In the genomic region with DNA sequence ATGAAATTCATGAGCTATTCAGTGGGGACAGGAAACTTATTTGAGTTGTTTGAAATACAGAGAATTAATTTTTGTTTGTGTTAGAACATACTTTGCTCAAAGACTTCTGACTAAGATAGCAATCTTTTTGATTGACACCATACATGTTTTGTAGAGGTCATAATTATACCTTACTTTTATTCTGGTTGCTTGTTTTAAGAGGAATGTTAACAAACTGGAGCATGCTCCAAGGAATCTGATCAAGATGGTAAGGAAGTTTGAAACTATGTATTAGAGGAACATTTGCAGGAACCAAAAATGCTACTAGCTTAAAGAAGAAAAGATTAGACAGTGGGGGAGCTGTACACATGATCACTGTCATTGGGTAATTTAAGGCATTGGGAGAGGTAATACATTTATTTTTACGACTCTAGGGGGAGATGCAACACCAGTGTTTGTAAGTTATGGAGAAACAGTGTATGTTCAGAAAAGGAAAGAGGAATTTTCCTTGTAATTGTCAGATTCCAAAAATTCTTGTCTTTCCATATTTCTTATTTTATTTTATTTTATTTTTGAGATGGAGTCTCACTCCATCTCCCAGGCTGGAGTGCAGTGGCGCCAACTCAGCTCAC, we compare ENCODE assay signal across 8 cellular contexts. TPM values are rescaled to one million over a fixed set of nuclear protein-coding genes. Genes with fewer than 3 reads are reported as not detected.
DNase-seq lines count a peak whose midpoint lies in the region; ATAC-seq and TF ChIP-seq lines count a peak whose summit lies in the region.

No MANE protein-coding gene starts in this region.

- H3K4me1 ChIP-seq in spleen (peaks cover 33 to 100% (median 70%) of the 10 kb centered on the region in 6 donors), mammary epithelial cell (ENCODE audit: insufficient read depth, low read length) (peaks cover 12% of the 10 kb centered on the region)

- no peak for ATAC-seq in stimulated activated naive CD8-positive, alpha-beta T cell treated with anti-CD3 and anti-CD28 coated beads, Interleukin-15, Interleukin-2, amounts not matched to agents 100 U/mL and 50 U/mL, for 24 hours
- ATAC-seq in HG03159 (IDR thresholded peaks at IDR 0.05; ENCODE audit: unreplicated experiment) = peak; percentile 28

- dilution Hi-C loops in mammary epithelial cell (cut with HindIII; ENCODE audit: low sequenced_read_pairs) = no loop called here

- peak overlapping the region; percentile 19 for H3K27ac Mint-ChIP-seq in stimulated activated naive CD8-positive, alpha-beta T cell treated with anti-CD3 and anti-CD28 coated beads, Interleukin-15, Interleukin-2, amounts not matched to agents 100 ng/mL and 50 ng/mL, for 24 hours

- no peak for DNase-seq in stimulated activated naive CD8-positive, alpha-beta T cell treated with anti-CD3 and anti-CD28 coated beads, Interleukin-15, Interleukin-2, amounts not matched to agents 100 U/mL and 50 U/mL, for 24 hours
- DNase-seq in kidney epithelial cell (ENCODE audit: low read depth) = no peak
- no peak for DNase-seq in stimulated activated CD4-positive, alpha-beta T cell treated with anti-CD3 and anti-CD28 coated beads, Interleukin-12 subunit alpha, Interleukin-12 subunit beta, amount 100 ng/mL, for 4 hours
- no peak for DNase-seq in spleen
- DNase-seq in mammary epithelial cell = no peak

- H3K9me3 Mint-ChIP-seq in stimulated activated naive CD8-positive, alpha-beta T cell treated with anti-CD3 and anti-CD28 coated beads, Interleukin-15, Interleukin-2, amounts not matched to agents 100 ng/mL and 50 ng/mL, for 24 hours = no peaks in the 10 kb centered on the region

- intact Hi-C loops in spleen (cut with DNase I; ENCODE audit: low total_unique reads) (loop anchor here (10.0 kb wide), 1 partner anchor 285 kb away; no protein-coding TSS in a partner anchor), mammary epithelial cell (cut with micrococcal nuclease) (loop anchor here (1.0 kb wide), 1 partner anchor 286 kb away; no protein-coding TSS in a partner anchor)

- H3K4me1 Mint-ChIP-seq in stimulated activated naive CD8-positive, alpha-beta T cell treated with anti-CD3 and anti-CD28 coated beads, Interleukin-15, Interleukin-2, amounts not matched to agents 100 ng/mL and 50 ng/mL, for 24 hours (ENCODE audit: low read depth) = peaks cover 96% of the 10 kb centered on the region

- CTCF ChIA-PET in mammary epithelial cell (lab: Charles Lee; ENCODE audit: low non-redundant PET) = interaction anchor here (0.7 kb wide), 1 partner anchor 287 kb away, joined by 4 read pairs; no protein-coding TSS in a partner anchor

- H3K27me3 ChIP-seq in kidney epithelial cell (ENCODE audit: control insufficient read depth, insufficient read depth, low read length) (no peaks in the 10 kb centered on the region), spleen (replicated peaks in 1 of 7) (no peaks in the 10 kb centered on the region), mammary epithelial cell (ENCODE audit: insufficient read depth, low read length) (no peaks in the 10 kb centered on the region)

- H3K4me3 ChIP-seq in kidney epithelial cell (ENCODE audit: low read depth, low read length) (no peak overlapping the region), spleen (no peak overlapping the region), mammary epithelial cell (replicated peaks in 1 of 3; ENCODE audit: insufficient read depth in 1 of 3, low read depth in 2 of 3, low read length in 3 of 3) (no peak overlapping the region)

- H3K4me2 ChIP-seq in mammary epithelial cell (ENCODE audit: insufficient read depth, low read depth, low read length) = no peak overlapping the region

- in situ Hi-C loops in mammary epithelial cell (cut with MboI; ENCODE audit: low sequenced_read_pairs in 2 of 2) = no loop called here

- peaks cover 99% of the 10 kb centered on the region for H3K79me2 ChIP-seq in mammary epithelial cell (ENCODE audit: insufficient read depth, low read length)

- H3K27ac ChIP-seq in VCaP = peak overlapping the region; percentile 6; the same call in 1 of the 2 replicates
- no peak overlapping the region for H3K27ac ChIP-seq in spleen
- no peak overlapping the region for H3K27ac ChIP-seq in mammary epithelial cell (ENCODE audit: insufficient read depth, low read depth, low read length)

- no peaks in the 10 kb centered on the region for H3K27me3 Mint-ChIP-seq in stimulated activated naive CD8-positive, alpha-beta T cell treated with anti-CD3 and anti-CD28 coated beads, Interleukin-15, Interleukin-2, amounts not matched to agents 100 ng/mL and 50 ng/mL, for 24 hours

- H4K20me1 ChIP-seq in mammary epithelial cell (ENCODE audit: insufficient read depth, low read length) = peaks cover 10% of the 10 kb centered on the region

- peaks cover 0 to 1% (median 0%) of the 10 kb centered on the region in 8 donors for H3K9me3 ChIP-seq in spleen
- no peaks in the 10 kb centered on the region for H3K9me3 ChIP-seq in mammary epithelial cell (replicated peaks; ENCODE audit: insufficient read depth, low read length)

- TF ChIP-seq CTCF in VCaP (conservative IDR thresholded peaks at IDR 0.05) (peak; percentile 63), kidney epithelial cell (IDR thresholded peaks at IDR 0.05; ENCODE audit: insufficient read depth, low read length, poor library complexity, severe bottlenecking) (peak; percentile 16), spleen (IDR thresholded peaks at IDR 0.05 in 8 of 11, conservative IDR thresholded peaks at IDR 0.05 in 3 of 11) (peak in 4 of 11 experiments; percentile 14 to 27 (median 20)), mammary epithelial cell (conservative IDR thresholded peaks at IDR 0.05 in 1 of 2, IDR thresholded peaks at IDR 0.05 in 1 of 2; ENCODE audit: extremely low read depth in 1 of 2, insufficient read depth in 1 of 2, low read depth in 1 of 2, low read length in 2 of 2) (peak in 1 of 2 donors; percentile 6)

- no peak overlapping the region for H2AFZ ChIP-seq in mammary epithelial cell (ENCODE audit: low read depth, low read length)

- H3K4me3 Mint-ChIP-seq in stimulated activated naive CD8-positive, alpha-beta T cell treated with anti-CD3 and anti-CD28 coated beads, Interleukin-15, Interleukin-2, amounts not matched to agents 100 ng/mL and 50 ng/mL, for 24 hours = peak overlapping the region; percentile 6

- H3K36me3 Mint-ChIP-seq in stimulated activated naive CD8-positive, alpha-beta T cell treated with anti-CD3 and anti-CD28 coated beads, Interleukin-15, Interleukin-2, amounts not matched to agents 100 ng/mL and 50 ng/mL, for 24 hours (ENCODE audit: low read depth) = peaks cover 23% of the 10 kb centered on the region

- WGBS in spleen, 5 donors = 49 to 63% (median 56%) methylated on average over 2 of the region's 2 CpGs
- WGBS in mammary epithelial cell (ENCODE audit: low coverage, missing lambda C conversion rate) = 95% methylated on average over 2 of the region's 2 CpGs

- H3K36me3 ChIP-seq in kidney epithelial cell (ENCODE audit: control insufficient read depth, insufficient read depth, low read length) (no peaks in the 10 kb centered on the region), spleen (no peaks in the 10 kb centered on the region), mammary epithelial cell (ENCODE audit: insufficient read depth, low read length) (no peaks in the 10 kb centered on the region)

- no TSS peak for BruUV-seq in mammary epithelial cell (replicated peaks; lab: Mats Ljungman, UMichigan)

- H3K9ac ChIP-seq in mammary epithelial cell (ENCODE audit: insufficient read depth, low read length) = no peak overlapping the region

- TF ChIP-seq POLR2A in spleen (IDR thresholded peaks at IDR 0.05) = no peak

RNA-seq across cellular contexts. Expression of a gene that starts 8.0 kb away (rescaled TPM):
- 75.1 and 109 TPM in 2 replicates for total RNA-seq in kidney epithelial cell
- total RNA-seq in spleen = 100 to 1,000 TPM in 2 of 7 donors, 10 to 100 TPM in 5; 52.5 to 111 (median 87.9) TPM
- polyA plus RNA-seq in spleen = 10 to 100 TPM; 23.6 to 35.4 (median 26.5) TPM
- 100 to 1,000 TPM in 1 of 2 donors, 10 to 100 TPM in 1; 92.2 to 108 TPM for total RNA-seq in mammary epithelial cell
- polyA plus RNA-seq in mammary epithelial cell = 122 TPM
- 140 TPM for polyA minus RNA-seq in mammary epithelial cell
